In the genomic region with DNA sequence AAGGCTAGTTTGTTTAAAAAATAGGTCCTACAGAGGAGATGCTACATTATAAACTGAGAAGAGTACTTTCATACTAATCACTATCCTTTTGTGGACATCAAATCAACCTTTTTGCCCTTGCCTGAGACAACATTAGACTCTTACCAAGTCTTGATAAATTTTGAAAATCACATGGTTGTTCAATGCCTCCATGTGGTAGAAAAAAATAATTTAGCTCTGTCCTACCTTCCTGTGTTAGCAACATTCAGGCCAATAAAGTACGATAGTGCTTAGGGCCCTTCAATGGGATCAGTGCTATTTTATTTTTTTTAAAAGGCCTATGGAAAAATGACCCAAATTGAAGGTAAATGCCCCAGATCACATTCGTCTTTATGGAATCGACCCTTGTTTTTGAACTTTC, we compare ENCODE assay signal across 11 cellular contexts. TPM values are rescaled to one million over a fixed set of nuclear protein-coding genes. Genes with fewer than 3 reads are reported as not detected.
A peak's percentile ranks its signal among the peaks of the same experiment; 100 is the strongest.
DNase-seq lines count a peak whose midpoint lies in the region; FAIRE-seq and TF ChIP-seq lines count a peak whose summit lies in the region.
"Had no signal": no experiment of that assay in that cellular context is flagged by ENCODE, and none has a peak within 500 bp of the region (broad histone marks: within the 10 kb centered on the region; RNA-seq: fewer than 3 reads in every experiment).

No MANE protein-coding gene starts in this region.

- no peaks in the 10 kb centered on the region for H3K9me3 Mint-ChIP-seq in osteocyte (ENCODE audit: unreplicated experiment)
- H3K9me3 Mint-ChIP-seq: neural crest cell had no signal

- no peak overlapping the region for H3K4me3 Mint-ChIP-seq in osteocyte (ENCODE audit: unreplicated experiment)
- H3K4me3 Mint-ChIP-seq: neural crest cell had no signal

- in situ Hi-C loops in GM13977 (cut with MboI; ENCODE audit: low pct_unique_long_range_greater_than_20kb, low sequenced_read_pairs, unreplicated experiment): no loop called here

- H3K4me3 ChIP-seq in epithelial cell of proximal tubule (ENCODE audit: low read depth, low read length): no peak overlapping the region

- FAIRE-seq in RCC 7860 (lab: Jason Lieb, UNC): no peak

- peaks cover 3% of the 10 kb centered on the region for H3K27me3 Mint-ChIP-seq in osteocyte (ENCODE audit: unreplicated experiment)

- H3K36me3 Mint-ChIP-seq in osteocyte (ENCODE audit: unreplicated experiment): no peaks in the 10 kb centered on the region

- TF ChIP-seq CTCF in GM13977 (IDR thresholded peaks at IDR 0.05; ENCODE audit: extremely low read depth, insufficient read depth, missing control alignments) (peak; percentile 29), epithelial cell of proximal tubule (conservative IDR thresholded peaks at IDR 0.05; ENCODE audit: low read depth, low read length) (peak; percentile 32), osteocyte (IDR thresholded peaks at IDR 0.05) (peak; percentile 50)

- no peak overlapping the region for H3K27ac Mint-ChIP-seq in osteocyte (ENCODE audit: unreplicated experiment)

- peaks cover 7% of the 10 kb centered on the region for H3K4me1 Mint-ChIP-seq in osteocyte (ENCODE audit: unreplicated experiment)

- DNase-seq in GM13977 (ENCODE audit: low spot score) (no peak), NCI-H526 treated with DMSO at 0.1 percent for 48 hours (lab: John Stamatoyannopoulos, UW) (peak; percentile 3), epithelial cell of proximal tubule (ENCODE audit: low read depth) (no peak), osteocyte (ENCODE audit: extremely low spot score, unreplicated experiment) (no peak), UCSD-AML1 (lab: John Stamatoyannopoulos, UW; ENCODE audit: unreplicated experiment) (no peak), RCC 7860 (ENCODE audit: low spot score) (no peak), NCI-H1105 (lab: John Stamatoyannopoulos, UW) (no peak)
- no peak for DNase-seq in activated CD4-positive, alpha-beta T cell treated with anti-CD3 and anti-CD28 coated beads, Interleukin-2, amount 50 U/mL, for 4 hours
- DNase-seq: activated CD8-positive, alpha-beta memory T cell treated with anti-CD3 and anti-CD28 coated beads, Interleukin-2, amount 50 U/mL, for 4 hours; H7 had no signal

RNA-seq across cellular contexts. Expression of gene UBE2E1, which starts 5.0 kb away (rescaled TPM):
- total RNA-seq in epithelial cell of proximal tubule (76.7 and 94.9 TPM in 2 replicates), osteocyte (98.5 and 104 TPM in 2 replicates)
